In the genomic region with DNA sequence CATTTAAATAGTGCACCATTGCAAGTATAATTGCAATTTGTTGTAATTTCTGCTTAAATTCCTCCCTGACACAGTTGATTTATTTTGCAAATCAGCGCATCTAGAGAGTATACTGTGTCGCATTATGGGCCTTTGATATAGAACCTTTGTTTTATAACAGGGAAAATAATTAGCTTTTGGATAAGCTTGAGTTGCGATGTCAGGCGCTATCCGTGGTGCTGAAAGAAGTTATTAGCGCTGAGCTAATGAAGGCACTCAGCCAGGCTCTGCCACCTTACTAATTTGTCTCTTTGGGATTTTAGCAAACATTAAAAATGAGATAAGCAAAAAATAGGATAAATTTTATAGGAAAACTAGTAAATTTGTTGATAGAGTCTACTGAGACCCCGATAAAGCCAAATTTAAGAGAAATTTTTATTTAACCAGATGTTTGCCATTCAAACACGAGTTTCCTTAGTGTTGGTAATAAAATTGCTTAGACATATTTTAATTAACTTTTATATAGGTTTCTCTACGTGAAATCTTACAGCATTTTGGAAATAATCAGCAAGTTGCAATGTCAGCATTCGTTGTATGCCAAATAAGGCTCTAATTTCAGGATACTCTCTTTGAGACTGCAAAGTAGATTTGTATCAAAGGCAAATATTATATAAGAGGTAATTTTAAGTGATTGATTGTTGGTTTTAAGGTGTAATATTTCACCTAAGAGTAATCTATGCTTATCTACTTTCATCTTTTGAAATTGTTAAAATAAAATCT, we compare ENCODE assay signal across 10 cellular contexts.
DNase-seq lines count a peak whose midpoint lies in the region; ATAC-seq, FAIRE-seq and TF ChIP-seq lines count a peak whose summit lies in the region.
"Had no signal": no experiment of that assay in that cellular context is flagged by ENCODE, and none has a peak within 500 bp of the region (broad histone marks: within the 10 kb centered on the region; RNA-seq: fewer than 3 reads in every experiment).

No MANE protein-coding gene starts in this region.

- H3K9me3 Mint-ChIP-seq in natural killer cell: peaks cover 6 to 13% of the 10 kb centered on the region in 2 donors

- TF ChIP-seq POLR2A in adrenal gland (IDR thresholded peaks at IDR 0.05): no peak

- intact Hi-C loops in adrenal gland (cut with DNase I): no loop called here
- intact Hi-C loops in natural killer cell (cut with micrococcal nuclease): no loop called here

- in situ Hi-C loops in KBM-7 (cut with MboI; ENCODE audit: low pct_unique_long_range_greater_than_20kb, low sequenced_read_pairs): no loop called here

- DNase-seq in EH (ENCODE audit: low read depth) (peak; percentile 29), KBM-7 (peak; percentile 9), adrenal gland (peak in 4 of 7 donors; percentile 20 to 26 (median 24)), left lobe of liver (ENCODE audit: low spot score) (peak; percentile 40), natural killer cell (no peak), frontal cortex (ENCODE audit: low spot score in 2 of 2) (no peak)
- DNase-seq: activated B cell treated with CpG ODN at 0.5 μM for 24 hours had no signal

- WGBS in adrenal gland, 4 donors: 18 to 30% (median 20%) methylated on average over 10 of the region's 10 CpGs

- H3K36me3 Mint-ChIP-seq in natural killer cell: no peaks in the 10 kb centered on the region

- H3K4me1 ChIP-seq in adrenal gland (replicated peaks in 1 of 2): no peaks in the 10 kb centered on the region
- H3K4me1 ChIP-seq: HAP-1 had no signal

- H3K4me3 Mint-ChIP-seq in natural killer cell: no peak overlapping the region
- H3K4me3 Mint-ChIP-seq: activated B cell treated with CpG ODN at 0.5 μM for 24 hours had no signal

- H3K36me3 ChIP-seq in adrenal gland (replicated peaks in 1 of 2): no peaks in the 10 kb centered on the region
- H3K36me3 ChIP-seq: HAP-1 had no signal

- no peaks in the 10 kb centered on the region for H3K27me3 ChIP-seq in adrenal gland
- H3K27me3 ChIP-seq: dorsolateral prefrontal cortex had no signal

- no peaks in the 10 kb centered on the region for H3K4me1 Mint-ChIP-seq in natural killer cell
- H3K4me1 Mint-ChIP-seq: activated B cell treated with CpG ODN at 0.5 μM for 24 hours had no signal

- H3K27ac ChIP-seq in adrenal gland: no peak overlapping the region
- H3K27ac ChIP-seq: dorsolateral prefrontal cortex had no signal

- H3K27ac Mint-ChIP-seq in natural killer cell: no peak overlapping the region
- H3K27ac Mint-ChIP-seq: activated B cell treated with CpG ODN at 0.5 μM for 24 hours had no signal

- peak; percentile 31 for ATAC-seq in left lobe of liver
- no peak for ATAC-seq in natural killer cell
- ATAC-seq in activated CD4-positive, CD25-positive, alpha-beta regulatory T cell treated with anti-CD3 and anti-CD28 coated beads, Interleukin-2, amount 50 U/mL, for 24 hours: no peak

- H3K4me3 ChIP-seq in adrenal gland: no peak overlapping the region
- H3K4me3 ChIP-seq: dorsolateral prefrontal cortex, HAP-1 had no signal

- no peaks in the 10 kb centered on the region for H3K27me3 Mint-ChIP-seq in natural killer cell (ENCODE audit: low read depth in 2 of 2)
- H3K27me3 Mint-ChIP-seq: activated B cell treated with CpG ODN at 0.5 μM for 24 hours had no signal

- no peak for TF ChIP-seq CTCF in adrenal gland (IDR thresholded peaks at IDR 0.05)
- no peak for TF ChIP-seq CTCF in natural killer cell (IDR thresholded peaks at IDR 0.05)

- no peaks in the 10 kb centered on the region for H3K9me3 ChIP-seq in adrenal gland (replicated peaks in 1 of 3)
- H3K9me3 ChIP-seq: HAP-1 had no signal

- no peak for FAIRE-seq in frontal cortex (lab: Jason Lieb, UNC)

Comparison
In these comparisons a context has a peak if more than half of its experiments do, and no peak if none do; other contexts are left out.
1. DNase-seq: peak in EH (single experiment), KBM-7 (single experiment), adrenal gland (4 of 7) and left lobe of liver (single experiment); none in natural killer cell (single experiment) and frontal cortex (0 of 2).